In genomic region chr17:65542067-65542466, GRCh38 we compare ENCODE assay signal across 33 cellular contexts.
"Had no signal": no experiment of that assay in that cellular context is flagged by ENCODE, and none has a peak within 500 bp of the region (broad histone marks: within the 10 kb centered on the region; RNA-seq: fewer than 3 reads in every experiment).

No MANE protein-coding gene starts in this region.

- H3K9me3 ChIP-seq: MG63 had no signal

- H3K27ac ChIP-seq: RWPE1, SK-N-MC had no signal

- FAIRE-seq: bronchial epithelial cell, RCC 7860, TTC549 had no signal

- H3K4me3 ChIP-seq: MG63, SK-N-MC had no signal

- DNase-seq: activated CD4-positive, alpha-beta T cell treated with anti-CD3 and anti-CD28 coated beads for 36 hours; activated CD4-positive, alpha-beta T cell treated with anti-CD3 and anti-CD28 coated beads, Interleukin-2, amount 10 ng/mL, durations not matched to agents 7 days and 5 days; activated CD4-positive, alpha-beta T cell treated with anti-CD3 and anti-CD28 coated beads, Interleukin-2, amount 50 U/mL, for 48 hours; activated CD8-positive, alpha-beta T cell treated with anti-CD3 and anti-CD28 coated beads, Interleukin-2, amount 10 ng/mL, durations not matched to agents 7 days and 5 days; activated gamma-delta T cell; activated naive CD4-positive, alpha-beta T cell treated with anti-CD3 and anti-CD28 coated beads for 36 hours; activated naive CD8-positive, alpha-beta T cell treated with anti-CD3 and anti-CD28 coated beads, Interleukin-2, amount 50 U/mL, for 24 hours; activated T-cell treated with anti-CD3 and anti-CD28 coated beads, Interleukin-2, amount 50 U/mL, for 24 hours; anterior cingulate cortex; caudate nucleus; cerebellar nuclear complex; Kasumi-1; KG1; MG63; NCI-H1048; NCI-H1105 treated with DMSO at 0.1 percent for 48 hours; NCI-H1436; NCI-H1694; NCI-H1930; NCI-H2081 treated with DMSO at 0.1 percent for 48 hours; NCI-H226; NCI-H510A; NCI-H526; NCI-H748 treated with DMSO at 0.1 percent for 48 hours; NK-92 treated with Interleukin-12 subunit alpha and Interleukin-12 subunit beta, amount 100 ng/mL, for 24 hours had no signal

- ATAC-seq: activated CD4-positive, alpha-beta T cell treated with anti-CD3 and anti-CD28 coated beads for 36 hours; activated CD4-positive, CD25-positive, alpha-beta regulatory T cell treated with anti-CD3 and anti-CD28 coated beads, Interleukin-2, amount 50 U/mL, for 24 hours; activated CD8-positive, alpha-beta T cell treated with anti-CD3 and anti-CD28 coated beads, Interleukin-2, amount 10 ng/mL, durations not matched to agents 7 days and 5 days; activated naive CD8-positive, alpha-beta T cell treated with anti-CD3 and anti-CD28 coated beads, Interleukin-2, amount 50 U/mL, for 24 hours; Right ventricle myocardium inferior; WTC11 had no signal

- H3K27me3 ChIP-seq: MG63 had no signal
